Comparison of ENCODE assay signal across 8 cellular contexts in the genomic region with DNA sequence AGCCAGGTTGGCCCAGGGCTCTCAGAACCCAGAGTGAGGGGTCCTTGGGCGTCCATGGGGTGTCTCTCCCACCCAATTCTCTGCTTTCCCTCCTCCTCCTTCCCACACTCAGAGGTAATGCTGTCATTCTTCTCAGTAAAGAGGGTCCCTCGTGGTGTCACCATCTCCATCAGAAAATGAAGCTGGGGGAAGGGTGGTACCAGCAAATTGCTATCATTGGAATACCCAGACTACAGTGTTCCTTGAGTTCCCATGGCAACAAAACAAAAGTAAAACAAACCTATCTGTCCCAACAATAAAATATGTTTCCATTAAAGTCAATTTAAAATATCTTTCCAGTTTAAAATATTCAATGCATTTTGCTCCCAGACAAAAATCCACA.
DNase-seq lines count a peak whose midpoint lies in the region; ATAC-seq and TF ChIP-seq lines count a peak whose summit lies in the region.

No MANE protein-coding gene starts in this region.

- H3K27ac Mint-ChIP-seq in CD4-positive, alpha-beta T cell: peak overlapping the region; percentile 82
- H3K27ac Mint-ChIP-seq in progenitor cell of endocrine pancreas: no peak overlapping the region

- CTCF ChIA-PET in CD4-positive, alpha-beta T cell (lab: Charles Lee): interaction anchor here (0.8 to 1.5 kb wide), 2 partner anchors 23 to 44 kb away, joined by 3 to 5 read pairs; no protein-coding TSS in a partner anchor
- CTCF ChIA-PET in mammary epithelial cell (lab: Charles Lee; ENCODE audit: low non-redundant PET): interaction anchor here (0.6 kb wide), 1 partner anchor 10 kb away, joined by 4 read pairs; no protein-coding TSS in a partner anchor

- H3K4me1 ChIP-seq in mammary epithelial cell (ENCODE audit: insufficient read depth, low read length): peaks cover 31% of the 10 kb centered on the region
- no peaks in the 10 kb centered on the region for H3K4me1 ChIP-seq in mesendoderm (ENCODE audit: control insufficient read depth, low read depth, low read length)

- H3K4ac ChIP-seq in mesendoderm (ENCODE audit: low read depth, low read length): peak overlapping the region; percentile 12

- H3K4me2 ChIP-seq in mammary epithelial cell (ENCODE audit: insufficient read depth, low read depth, low read length): peak overlapping the region; percentile 79
- no peak overlapping the region for H3K4me2 ChIP-seq in mesendoderm (ENCODE audit: low read length)

- peaks cover 54% of the 10 kb centered on the region for H3K36me3 Mint-ChIP-seq in CD4-positive, alpha-beta T cell (ENCODE audit: low read depth)
- peaks cover 18% of the 10 kb centered on the region for H3K36me3 Mint-ChIP-seq in progenitor cell of endocrine pancreas (ENCODE audit: insufficient read depth)

- no peaks in the 10 kb centered on the region for H3K27me3 Mint-ChIP-seq in CD4-positive, alpha-beta T cell
- no peaks in the 10 kb centered on the region for H3K27me3 Mint-ChIP-seq in progenitor cell of endocrine pancreas

- H3K4me1 Mint-ChIP-seq in CD4-positive, alpha-beta T cell (ENCODE audit: low read depth): peaks cover 65% of the 10 kb centered on the region
- H3K4me1 Mint-ChIP-seq in progenitor cell of endocrine pancreas (ENCODE audit: low read depth): peaks cover 29% of the 10 kb centered on the region

- no peak for DNase-seq in CD4-positive, alpha-beta T cell
- DNase-seq in M059J (ENCODE audit: low read depth) (peak; percentile 68), mammary epithelial cell (no peak), mesendoderm (peak; percentile 43), hippocampal formation (lab: John Stamatoyannopoulos, UW) (no peak), progenitor cell of endocrine pancreas (ENCODE audit: low spot score, unreplicated experiment) (no peak), SW480 (ENCODE audit: low spot score) (no peak)

- peak overlapping the region; percentile 36 for H2AFZ ChIP-seq in mammary epithelial cell (ENCODE audit: low read depth, low read length)

- in situ Hi-C loops in mammary epithelial cell (cut with MboI; ENCODE audit: low sequenced_read_pairs in 2 of 2): no loop called here

- POLR2A ChIA-PET in CD4-positive, alpha-beta T cell (lab: Charles Lee): interaction anchor here (0.7 to 2.2 kb wide), 6 partner anchors 14 to 186 kb away, joined by 3 to 24 read pairs (median 5); no protein-coding TSS in a partner anchor

- no peaks in the 10 kb centered on the region for H3K9me3 ChIP-seq in CD4-positive, alpha-beta T cell (ENCODE audit: control insufficient read depth, low read length)
- no peaks in the 10 kb centered on the region for H3K9me3 ChIP-seq in mammary epithelial cell (replicated peaks; ENCODE audit: insufficient read depth, low read length)

- no peak overlapping the region for H4K8ac ChIP-seq in mesendoderm (ENCODE audit: low read depth, low read length)

- H3K27me3 ChIP-seq in CD4-positive, alpha-beta T cell (ENCODE audit: control insufficient read depth, insufficient read depth, low read length): no peaks in the 10 kb centered on the region
- no peaks in the 10 kb centered on the region for H3K27me3 ChIP-seq in mammary epithelial cell (ENCODE audit: insufficient read depth, low read length)
- H3K27me3 ChIP-seq in mesendoderm (ENCODE audit: insufficient read depth, low read length, poor library complexity): no peaks in the 10 kb centered on the region

- no peak overlapping the region for H3K4me3 ChIP-seq in mammary epithelial cell (replicated peaks in 1 of 3; ENCODE audit: insufficient read depth in 1 of 3, low read depth in 2 of 3, low read length in 3 of 3)
- no peak overlapping the region for H3K4me3 ChIP-seq in mesendoderm (ENCODE audit: low read length)

- no peak overlapping the region for H3K18ac ChIP-seq in mesendoderm (ENCODE audit: low read length)

- ATAC-seq in CD4-positive, alpha-beta T cell (ENCODE audit: poor library complexity): peak; percentile 15
- no peak for ATAC-seq in GM19463 (IDR thresholded peaks at IDR 0.05; ENCODE audit: unreplicated experiment)

- intact Hi-C loops in CD4-positive, alpha-beta T cell (cut with DNase I, micrococcal nuclease): loop anchor here (2.0 to 10.0 kb wide), 4 partner anchors 15 to 49 kb away; no protein-coding TSS in a partner anchor
- intact Hi-C loops in mammary epithelial cell (cut with micrococcal nuclease): loop anchor here (5.0 kb wide), 1 partner anchor 299 kb away; no protein-coding TSS in a partner anchor

- no peak overlapping the region for H2BK5ac ChIP-seq in mesendoderm (ENCODE audit: low read length)

- H3K27ac ChIP-seq in CD4-positive, alpha-beta T cell (ENCODE audit: low read depth, low read length): peak overlapping the region; percentile 31
- H3K27ac ChIP-seq in mammary epithelial cell (ENCODE audit: insufficient read depth, low read depth, low read length) (peak overlapping the region; percentile 98), mesendoderm (ENCODE audit: low read depth, low read length) (no peak overlapping the region)

- H3K56ac ChIP-seq in mesendoderm (ENCODE audit: low read length): no peak overlapping the region

- no peaks in the 10 kb centered on the region for H4K20me1 ChIP-seq in mammary epithelial cell (ENCODE audit: insufficient read depth, low read length)

- dilution Hi-C loops in mammary epithelial cell (cut with HindIII; ENCODE audit: low sequenced_read_pairs): loop anchor here (25.0 kb wide), 1 partner anchor 304 kb away; no protein-coding TSS in a partner anchor

- H3K79me2 ChIP-seq in mammary epithelial cell (ENCODE audit: insufficient read depth, low read length) (peaks cover 3% of the 10 kb centered on the region), mesendoderm (ENCODE audit: control insufficient read depth, insufficient read depth, low read length) (no peaks in the 10 kb centered on the region)

- no TSS peak for BruUV-seq in mammary epithelial cell (replicated peaks; lab: Mats Ljungman, UMichigan)

- no peak overlapping the region for H2BK120ac ChIP-seq in mesendoderm (ENCODE audit: low read depth, low read length)

- no peaks in the 10 kb centered on the region for H3K9me3 Mint-ChIP-seq in CD4-positive, alpha-beta T cell
- H3K9me3 Mint-ChIP-seq in progenitor cell of endocrine pancreas (ENCODE audit: low read depth): no peaks in the 10 kb centered on the region

- H3K23ac ChIP-seq in mesendoderm (ENCODE audit: low read length): no peak overlapping the region

- H2AK5ac ChIP-seq in mesendoderm (ENCODE audit: low read length): no peak overlapping the region

- H3K9ac ChIP-seq in mammary epithelial cell (ENCODE audit: insufficient read depth, low read length) (peak overlapping the region; percentile 82), mesendoderm (ENCODE audit: low read length) (no peak overlapping the region)

- H3K36me3 ChIP-seq in mammary epithelial cell (ENCODE audit: insufficient read depth, low read length) (peaks cover 3% of the 10 kb centered on the region), mesendoderm (ENCODE audit: control insufficient read depth, insufficient read depth, low read length) (no peaks in the 10 kb centered on the region)

- H3K4me3 Mint-ChIP-seq in CD4-positive, alpha-beta T cell: peak overlapping the region; percentile 42
- H3K4me3 Mint-ChIP-seq in progenitor cell of endocrine pancreas (ENCODE audit: low read depth): no peak overlapping the region

- H2BK15ac ChIP-seq in mesendoderm (replicated peaks; ENCODE audit: low read depth): no peak overlapping the region

- no peaks in the 10 kb centered on the region for H3K79me1 ChIP-seq in mesendoderm (ENCODE audit: low read length)

- no peak overlapping the region for H4K5ac ChIP-seq in mesendoderm (ENCODE audit: low read length)

- 0% methylated on average over 1 of the region's 2 CpGs for WGBS in mammary epithelial cell (ENCODE audit: low coverage, missing lambda C conversion rate)
- WGBS in mesendoderm (ENCODE audit: extremely low coverage, insufficient coverage, low lambda C conversion rate): no CpG with 5 or more reads among the region's 2 CpGs

- no peak for TF ChIP-seq CTCF in CD4-positive, alpha-beta T cell (IDR thresholded peaks at IDR 0.05)
- TF ChIP-seq CTCF in mammary epithelial cell (conservative IDR thresholded peaks at IDR 0.05 in 1 of 2, IDR thresholded peaks at IDR 0.05 in 1 of 2; ENCODE audit: extremely low read depth in 1 of 2, insufficient read depth in 1 of 2, low read depth in 1 of 2, low read length in 2 of 2): no peak
- TF ChIP-seq CTCF in progenitor cell of endocrine pancreas (IDR thresholded peaks at IDR 0.05; ENCODE audit: unreplicated experiment): no peak

Comparison
In these comparisons a context has a peak if more than half of its experiments do, and no peak if none do; other contexts are left out.
1. DNase-seq: peak in M059J (single experiment) and mesendoderm (single experiment); none in CD4-positive, alpha-beta T cell (0 of 10), mammary epithelial cell (single experiment), hippocampal formation (0 of 2), progenitor cell of endocrine pancreas (single experiment) and SW480 (single experiment).